ENCODE assay signal across 32 cellular contexts in the genomic region with DNA sequence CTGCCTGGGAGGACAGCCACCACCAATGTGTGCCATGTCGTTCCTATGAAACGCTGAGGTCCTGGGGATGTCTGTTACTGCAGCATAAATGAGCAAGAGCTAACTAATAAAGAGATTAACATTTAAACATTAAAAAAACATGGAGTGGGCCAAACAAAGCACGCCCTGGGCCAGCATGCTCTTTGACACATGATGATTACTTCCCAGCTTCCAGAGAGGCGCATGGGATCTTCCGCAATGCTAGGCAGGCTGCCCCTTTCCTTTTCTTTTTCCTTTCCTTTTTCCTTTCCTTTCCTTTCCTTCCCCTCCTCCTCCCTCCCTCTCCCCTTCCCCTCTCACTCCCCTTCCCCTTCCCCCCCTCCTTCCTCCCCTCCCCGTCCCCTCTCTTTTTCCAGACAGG.
"Had no signal": no experiment of that assay in that cellular context is flagged by ENCODE, and none has a peak within 500 bp of the region (broad histone marks: within the 10 kb centered on the region; RNA-seq: fewer than 3 reads in every experiment).

No MANE protein-coding gene starts in this region.

- DNase-seq: naive thymus-derived CD8-positive, alpha-beta T cell; nephron progenitor cell; occipital lobe; ovary; posterior cingulate gyrus; psoas muscle; right cardiac atrium; spleen; stimulated activated CD4-positive, alpha-beta T cell treated with anti-CD3 and anti-CD28 coated beads, Interleukin-12 subunit alpha, Interleukin-12 subunit beta, amount 100 ng/mL, for 4 hours; stimulated activated CD4-positive, alpha-beta T cell treated with anti-CD3 and anti-CD28 coated beads, Interleukin-1b, Interleukin-23, amount 100 ng/mL, for 48 hours; stimulated activated CD4-positive, alpha-beta T cell treated with anti-CD3 and anti-CD28 coated beads, Interleukin-4, amount 100 ng/mL, for 1 hour; stimulated activated CD4-positive, alpha-beta T cell treated with anti-CD3 and anti-CD28 coated beads, Interleukin-4, amount 100 ng/mL, for 4 hours; stimulated activated CD8-positive, alpha-beta memory T cell treated with anti-CD3 and anti-CD28 coated beads, Interleukin-4, amount 100 ng/mL, for 48 hours; stimulated activated naive CD4-positive, alpha-beta T cell; stimulated activated naive CD8-positive, alpha-beta T cell treated with anti-CD3 and anti-CD28 coated beads, Interleukin-15, amount 100 ng/mL, for 72 hours; stimulated activated naive CD8-positive, alpha-beta T cell treated with anti-CD3 and anti-CD28 coated beads, Interleukin-15, Interleukin-2, amounts not matched to agents 100 U/mL and 50 U/mL, for 24 hours; substantia nigra; testis; tibial artery; transverse colon; upper lobe of left lung had no signal

- H3K27me3 ChIP-seq: ovary, suprapubic skin, testis, tibial artery, upper lobe of left lung, vagina had no signal

- H2AFZ ChIP-seq: parathyroid adenoma had no signal

- H3K4me1 Mint-ChIP-seq: nephron progenitor cell had no signal

- H3K27ac Mint-ChIP-seq: naive thymus-derived CD8-positive, alpha-beta T cell; natural killer cell treated with Interleukin-12 subunit alpha and Interleukin-12 subunit beta and Interleukin-15 and Interleukin-18, amount 100 ng/mL, for 72 hours; nephron progenitor cell; progenitor cell of endocrine pancreas; stimulated activated memory B cell treated with anti-CD40 and anti-IgM and Interleukin-4, amounts not matched to agents 10 μg/mL and 1 μg/mL and 100 μg/mL, for 72 hours; stimulated activated naive CD8-positive, alpha-beta T cell treated with anti-CD3 and anti-CD28 coated beads, Interleukin-15, amount 100 ng/mL, for 72 hours had no signal

- H3K9ac ChIP-seq: parathyroid adenoma had no signal

- H3K36me3 ChIP-seq: ovary, spleen, suprapubic skin, tibial artery, transverse colon, upper lobe of left lung, vagina had no signal

- H3K36me3 Mint-ChIP-seq: natural killer cell treated with Interleukin-12 subunit alpha and Interleukin-12 subunit beta and Interleukin-15 and Interleukin-18, amount 100 ng/mL, for 72 hours; stimulated activated memory B cell treated with anti-CD40 and anti-IgM and Interleukin-4, amounts not matched to agents 10 μg/mL and 1 μg/mL and 100 μg/mL, for 72 hours had no signal

- H3K4me2 ChIP-seq: smooth muscle cell had no signal

- H3K4me3 ChIP-seq: ovary, psoas muscle, skin epidermis, smooth muscle cell, spleen, suprapubic skin, testis, tibial artery, transverse colon, upper lobe of left lung, vagina had no signal

- H3K4me3 Mint-ChIP-seq: naive thymus-derived CD8-positive, alpha-beta T cell; natural killer cell treated with Interleukin-12 subunit alpha and Interleukin-12 subunit beta and Interleukin-15 and Interleukin-18, amount 100 ng/mL, for 72 hours; nephron progenitor cell; neural crest cell; stimulated activated memory B cell treated with anti-CD40 and anti-IgM and Interleukin-4, amounts not matched to agents 10 μg/mL and 1 μg/mL and 100 μg/mL, for 72 hours; stimulated activated naive CD8-positive, alpha-beta T cell treated with anti-CD3 and anti-CD28 coated beads, Interleukin-15, amount 100 ng/mL, for 72 hours had no signal

- ATAC-seq: naive thymus-derived CD8-positive, alpha-beta T cell; natural killer cell treated with Interleukin-12 subunit alpha and Interleukin-12 subunit beta and Interleukin-15 and Interleukin-18, amount 100 ng/mL, for 72 hours; psoas muscle; right cardiac atrium; sciatic nerve; stimulated activated memory B cell treated with anti-CD40 and anti-IgM and Interleukin-4, amounts not matched to agents 10 μg/mL and 1 μg/mL and 100 μg/mL, for 72 hours; stimulated activated naive CD8-positive, alpha-beta T cell treated with anti-CD3 and anti-CD28 coated beads, Interleukin-15, amount 100 ng/mL, for 72 hours; stimulated activated naive CD8-positive, alpha-beta T cell treated with anti-CD3 and anti-CD28 coated beads, Interleukin-15, Interleukin-2, amounts not matched to agents 100 U/mL and 50 U/mL, for 24 hours had no signal

- H3K4me1 ChIP-seq: parathyroid adenoma, testis had no signal

- FAIRE-seq: urothelium cell line had no signal

- H3K9me3 ChIP-seq: ovary, psoas muscle, spleen, suprapubic skin, testis, tibial artery, transverse colon, upper lobe of left lung, vagina had no signal

- H3K9me3 Mint-ChIP-seq: naive thymus-derived CD8-positive, alpha-beta T cell; natural killer cell treated with Interleukin-12 subunit alpha and Interleukin-12 subunit beta and Interleukin-15 and Interleukin-18, amount 100 ng/mL, for 72 hours; nephron progenitor cell; neural crest cell; stimulated activated memory B cell treated with anti-CD40 and anti-IgM and Interleukin-4, amounts not matched to agents 10 μg/mL and 1 μg/mL and 100 μg/mL, for 72 hours; stimulated activated naive CD8-positive, alpha-beta T cell treated with anti-CD3 and anti-CD28 coated beads, Interleukin-15, amount 100 ng/mL, for 72 hours had no signal

- H3K27ac ChIP-seq: parathyroid adenoma, skin epidermis, spleen, suprapubic skin, testis, upper lobe of left lung had no signal

- H3K79me2 ChIP-seq: parathyroid adenoma had no signal
